ENCODE assay signal across 1 cellular context in the genomic region with DNA sequence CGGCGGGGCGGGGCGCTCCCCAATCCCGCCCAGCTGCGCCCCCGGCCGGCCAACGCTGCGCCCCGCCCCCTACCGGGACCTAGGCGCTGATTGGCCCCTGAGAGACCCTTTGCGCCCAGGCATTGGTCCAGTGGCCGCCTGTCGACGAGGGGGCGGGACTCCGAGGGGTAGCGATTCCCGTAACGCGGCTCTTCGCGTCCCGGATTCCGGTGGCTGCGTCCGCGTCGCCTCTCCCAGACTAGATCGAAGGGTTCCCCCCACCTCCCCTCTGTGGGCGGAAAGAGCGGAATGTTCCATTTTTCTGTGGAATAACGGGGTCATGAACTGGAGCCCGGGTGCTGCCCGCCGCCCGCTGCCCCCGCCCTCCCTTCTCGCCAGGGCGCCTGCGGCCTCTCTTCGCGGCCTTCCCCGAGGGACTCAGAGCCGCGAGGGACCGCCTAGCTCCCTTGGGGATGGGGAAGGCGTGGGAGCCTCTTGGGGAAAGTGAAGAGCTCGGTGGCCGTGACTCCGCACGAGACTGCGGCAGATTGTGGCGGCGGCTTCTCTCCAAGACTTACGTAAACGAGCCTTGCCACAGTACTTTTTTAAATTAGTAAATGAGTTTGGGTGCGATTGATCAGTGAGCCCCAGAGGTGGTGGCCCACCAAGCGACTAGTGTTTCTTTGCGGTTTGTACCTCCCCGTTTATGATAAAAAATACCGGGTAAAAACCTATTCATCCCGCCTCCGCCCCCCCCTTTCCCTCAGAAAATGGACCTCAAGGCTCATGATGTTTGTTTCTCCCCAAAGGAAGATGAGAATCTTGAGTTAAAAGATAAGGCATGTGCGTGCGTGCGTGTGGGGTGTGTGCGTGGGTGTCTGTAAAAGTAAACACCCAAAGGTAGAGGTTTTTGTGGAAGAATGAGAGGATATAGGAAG.
A peak's percentile ranks its signal among the peaks of the same experiment; 100 is the strongest.
TF ChIP-seq lines count a peak whose summit lies in the region.

No MANE protein-coding gene starts in this region.

TF ChIP-seq in GM12878, 131 proteins besides CTCF, POLR2A, EP300 and RAD21 (continued from another document and continues in another):
- TF ChIP-seq, protein P1, sequence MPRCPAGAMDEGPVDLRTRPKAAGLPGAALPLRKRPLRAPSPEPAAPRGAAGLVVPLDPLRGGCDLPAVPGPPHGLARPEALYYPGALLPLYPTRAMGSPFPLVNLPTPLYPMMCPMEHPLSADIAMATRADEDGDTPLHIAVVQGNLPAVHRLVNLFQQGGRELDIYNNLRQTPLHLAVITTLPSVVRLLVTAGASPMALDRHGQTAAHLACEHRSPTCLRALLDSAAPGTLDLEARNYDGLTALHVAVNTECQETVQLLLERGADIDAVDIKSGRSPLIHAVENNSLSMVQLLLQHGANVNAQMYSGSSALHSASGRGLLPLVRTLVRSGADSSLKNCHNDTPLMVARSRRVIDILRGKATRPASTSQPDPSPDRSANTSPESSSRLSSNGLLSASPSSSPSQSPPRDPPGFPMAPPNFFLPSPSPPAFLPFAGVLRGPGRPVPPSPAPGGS (IDR thresholded peaks at IDR 0.05; ENCODE audit: borderline replicate concordance, insufficient read depth, low read depth, low read length, poor library complexity, severe bottlenecking) = peak; percentile 94
- TF ChIP-seq, protein P2, sequence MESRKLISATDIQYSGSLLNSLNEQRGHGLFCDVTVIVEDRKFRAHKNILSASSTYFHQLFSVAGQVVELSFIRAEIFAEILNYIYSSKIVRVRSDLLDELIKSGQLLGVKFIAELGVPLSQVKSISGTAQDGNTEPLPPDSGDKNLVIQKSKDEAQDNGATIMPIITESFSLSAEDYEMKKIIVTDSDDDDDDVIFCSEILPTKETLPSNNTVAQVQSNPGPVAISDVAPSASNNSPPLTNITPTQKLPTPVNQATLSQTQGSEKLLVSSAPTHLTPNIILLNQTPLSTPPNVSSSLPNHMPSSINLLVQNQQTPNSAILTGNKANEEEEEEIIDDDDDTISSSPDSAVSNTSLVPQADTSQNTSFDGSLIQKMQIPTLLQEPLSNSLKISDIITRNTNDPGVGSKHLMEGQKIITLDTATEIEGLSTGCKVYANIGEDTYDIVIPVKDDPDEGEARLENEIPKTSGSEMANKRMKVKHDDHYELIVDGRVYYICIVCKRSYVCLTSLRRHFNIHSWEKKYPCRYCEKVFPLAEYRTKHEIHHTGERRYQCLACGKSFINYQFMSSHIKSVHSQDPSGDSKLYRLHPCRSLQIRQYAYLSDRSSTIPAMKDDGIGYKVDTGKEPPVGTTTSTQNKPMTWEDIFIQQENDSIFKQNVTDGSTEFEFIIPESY (IDR thresholded peaks at IDR 0.05) = no peak
- peak; percentile 24; the same call in 1 of the 2 replicates for TF ChIP-seq NR2C1 (IDR thresholded peaks at IDR 0.05)
- TF ChIP-seq MYB (IDR thresholded peaks at IDR 0.05; ENCODE audit: borderline replicate concordance, low read depth, low read length) = no peak
- no peak for TF ChIP-seq JUND (IDR thresholded peaks at IDR 0.05; ENCODE audit: low read depth, low read length)
- peak; percentile 99 to 100 for TF ChIP-seq BHLHE40 (IDR thresholded peaks at IDR 0.05; ENCODE audit: borderline replicate concordance in 1 of 2, low read depth in 2 of 2, low read length in 1 of 2)
- no peak; the same call in 1 of the 2 replicates for TF ChIP-seq ZBTB40 (IDR thresholded peaks at IDR 0.05; ENCODE audit: borderline replicate concordance)
- peak; percentile 86; the same call in 1 of the 2 replicates for TF ChIP-seq TBL1XR1 (IDR thresholded peaks at IDR 0.05; ENCODE audit: low read depth, low read length)
- TF ChIP-seq RAD51 (IDR thresholded peaks at IDR 0.05) = no peak
- TF ChIP-seq ETV6 (conservative IDR thresholded peaks at IDR 0.05 in 1 of 2, IDR thresholded peaks at IDR 0.05 in 1 of 2; ENCODE audit: borderline replicate concordance in 1 of 2, low read depth in 1 of 2) = no peak
- TF ChIP-seq POU2F2 (IDR thresholded peaks at IDR 0.05; ENCODE audit: borderline replicate concordance, low read depth, low read length) = peak; percentile 54; the same call in 1 of the 3 replicates
- no peak for TF ChIP-seq SUPT20H (IDR thresholded peaks at IDR 0.05; ENCODE audit: borderline replicate concordance, control insufficient read depth, low read depth, low read length)
- TF ChIP-seq JUNB (IDR thresholded peaks at IDR 0.05) = peak; percentile 18; the same call in 1 of the 2 replicates
- TF ChIP-seq TCF12 (IDR thresholded peaks at IDR 0.05; ENCODE audit: low read depth, low read length) = peak; percentile 97
- peak; percentile 97 for TF ChIP-seq PAX5 (IDR thresholded peaks at IDR 0.05; ENCODE audit: borderline replicate concordance, low read depth, low read length)
- TF ChIP-seq KAT2A (conservative IDR thresholded peaks at IDR 0.05; ENCODE audit: control insufficient read depth, low read depth, low read length) = no peak
- no peak for TF ChIP-seq CBX3 (IDR thresholded peaks at IDR 0.05; ENCODE audit: borderline replicate concordance, low read depth)
- peak; percentile 92 for TF ChIP-seq NR2F1 (conservative IDR thresholded peaks at IDR 0.05)
- TF ChIP-seq TCF7 (IDR thresholded peaks at IDR 0.05; ENCODE audit: borderline replicate concordance) = no peak
- 0 out of 2 replicates have a peak, but pooled peaks have one; percentile 37 for TF ChIP-seq TARDBP (IDR thresholded peaks at IDR 0.05; ENCODE audit: borderline replicate concordance)
- TF ChIP-seq MEF2A (IDR thresholded peaks at IDR 0.05; ENCODE audit: insufficient read depth, low read depth, low read length) = 0 out of 2 replicates have a peak, but pooled peaks have one; percentile 35
- TF ChIP-seq EED (IDR thresholded peaks at IDR 0.05; ENCODE audit: low read depth) = peak; percentile 95
- peak; percentile 100 for TF ChIP-seq MEF2B (IDR thresholded peaks at IDR 0.05; ENCODE audit: partially characterized antibody, poor library complexity, severe bottlenecking)
- TF ChIP-seq SREBF2 (IDR thresholded peaks at IDR 0.05; ENCODE audit: low read length) = no peak
- TF ChIP-seq ZNF622 (IDR thresholded peaks at IDR 0.05) = no peak
- TF ChIP-seq CREB1 (IDR thresholded peaks at IDR 0.05; ENCODE audit: low read depth) = peak; percentile 48
- TF ChIP-seq BMI1 (IDR thresholded peaks at IDR 0.05; ENCODE audit: borderline replicate concordance) = peak; percentile 32; the same call in 1 of the 2 replicates
- peak; percentile 92; the same call in 1 of the 2 replicates for TF ChIP-seq DPF2 (IDR thresholded peaks at IDR 0.05)
- 0 out of 2 replicates have a peak, but pooled peaks have one; percentile 19 for TF ChIP-seq YY1 (IDR thresholded peaks at IDR 0.05; ENCODE audit: low read depth, low read length)
- no peak for TF ChIP-seq ZNF217 (IDR thresholded peaks at IDR 0.05)
- TF ChIP-seq, protein P3, sequence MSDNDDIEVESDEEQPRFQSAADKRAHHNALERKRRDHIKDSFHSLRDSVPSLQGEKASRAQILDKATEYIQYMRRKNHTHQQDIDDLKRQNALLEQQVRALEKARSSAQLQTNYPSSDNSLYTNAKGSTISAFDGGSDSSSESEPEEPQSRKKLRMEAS (IDR thresholded peaks at IDR 0.05; ENCODE audit: low read depth, low read length) = 0 out of 2 replicates have a peak, but pooled peaks have one; percentile 38
- no peak for TF ChIP-seq MTA3 (IDR thresholded peaks at IDR 0.05; ENCODE audit: borderline replicate concordance, low read length)
- TF ChIP-seq SMAD1 (IDR thresholded peaks at IDR 0.05; ENCODE audit: low read depth, partially characterized antibody) = peak; percentile 83
- TF ChIP-seq, protein P4, sequence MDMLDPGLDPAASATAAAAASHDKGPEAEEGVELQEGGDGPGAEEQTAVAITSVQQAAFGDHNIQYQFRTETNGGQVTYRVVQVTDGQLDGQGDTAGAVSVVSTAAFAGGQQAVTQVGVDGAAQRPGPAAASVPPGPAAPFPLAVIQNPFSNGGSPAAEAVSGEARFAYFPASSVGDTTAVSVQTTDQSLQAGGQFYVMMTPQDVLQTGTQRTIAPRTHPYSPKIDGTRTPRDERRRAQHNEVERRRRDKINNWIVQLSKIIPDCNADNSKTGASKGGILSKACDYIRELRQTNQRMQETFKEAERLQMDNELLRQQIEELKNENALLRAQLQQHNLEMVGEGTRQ (IDR thresholded peaks at IDR 0.05; ENCODE audit: borderline replicate concordance, low read depth, low read length) = no peak
- peak; percentile 99 for TF ChIP-seq YBX1 (IDR thresholded peaks at IDR 0.05)
- no peak for TF ChIP-seq IRF4 (IDR thresholded peaks at IDR 0.05; ENCODE audit: low read depth, low read length)
- TF ChIP-seq ZNF592 (IDR thresholded peaks at IDR 0.05) = no peak
- no peak; the same call in 1 of the 2 replicates for TF ChIP-seq BRCA1 (IDR thresholded peaks at IDR 0.05; ENCODE audit: low read depth, low read length)
- TF ChIP-seq ZNF207 (IDR thresholded peaks at IDR 0.05; ENCODE audit: borderline replicate concordance) = no peak
